Comparison of ENCODE assay signal across 4 cellular contexts in genomic region chr3:155394240-155394639, GRCh38.
TF ChIP-seq lines count a peak whose summit lies in the region.

No MANE protein-coding gene starts in this region.

TF ChIP-seq in A549, 52 proteins besides CTCF, POLR2A, EP300 and RAD21:
- TF ChIP-seq MYC (IDR thresholded peaks at IDR 0.05; ENCODE audit: borderline replicate concordance, low read length) (no peak), MAFK (IDR thresholded peaks at IDR 0.05; ENCODE audit: partially characterized antibody) (peak; percentile 78)
- TF ChIP-seq, protein P1, sequence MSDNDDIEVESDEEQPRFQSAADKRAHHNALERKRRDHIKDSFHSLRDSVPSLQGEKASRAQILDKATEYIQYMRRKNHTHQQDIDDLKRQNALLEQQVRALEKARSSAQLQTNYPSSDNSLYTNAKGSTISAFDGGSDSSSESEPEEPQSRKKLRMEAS (IDR thresholded peaks at IDR 0.05): no peak

TF ChIP-seq in IMR-90, 13 proteins besides CTCF, POLR2A, EP300 and RAD21:
- TF ChIP-seq MAFK (IDR thresholded peaks at IDR 0.05; ENCODE audit: low read depth, low read length): peak; percentile 78
- no peak for TF ChIP-seq CHD1 (IDR thresholded peaks at IDR 0.05; ENCODE audit: low read depth, low read length)
- no peak for TF ChIP-seq USF2 (IDR thresholded peaks at IDR 0.05; ENCODE audit: low read depth, low read length)
- TF ChIP-seq MXI1 (IDR thresholded peaks at IDR 0.05; ENCODE audit: borderline replicate concordance, low read depth, low read length): no peak
- TF ChIP-seq ELK1 (IDR thresholded peaks at IDR 0.05; ENCODE audit: borderline replicate concordance, low read depth, low read length): no peak
- TF ChIP-seq FOS (IDR thresholded peaks at IDR 0.05; ENCODE audit: low read depth, low read length): no peak
- TF ChIP-seq MAZ (IDR thresholded peaks at IDR 0.05; ENCODE audit: borderline replicate concordance, low read depth, low read length): no peak
- TF ChIP-seq NFE2L2 (IDR thresholded peaks at IDR 0.05; ENCODE audit: low read depth, low read length): no peak

TF ChIP-seq in K562, 482 proteins besides CTCF, POLR2A, EP300 and RAD21:
- TF ChIP-seq YY1 (IDR thresholded peaks at IDR 0.05; ENCODE audit: borderline replicate concordance in 1 of 3, control insufficient read depth in 1 of 3, extremely low read depth in 1 of 3, insufficient read depth in 3 of 3, insufficient read length in 1 of 3, insufficient replicate concordance in 2 of 3, low read depth in 1 of 3, low read length in 2 of 3) (no peak), TAF15 (IDR thresholded peaks at IDR 0.05; ENCODE audit: low read depth, low read length) (no peak), MAFK (IDR thresholded peaks at IDR 0.05; ENCODE audit: low read length) (peak; percentile 43; the same call in 1 of the 2 replicates), RBM15 (IDR thresholded peaks at IDR 0.05; ENCODE audit: insufficient read depth, low read length) (no peak), MAFG (tag; conservative IDR thresholded peaks at IDR 0.05) (0 out of 2 replicates have a peak, but pooled peaks have one; percentile 19), C11orf30 (IDR thresholded peaks at IDR 0.05; ENCODE audit: low read depth) (peak; percentile 52; the same call in 1 of the 2 replicates), TFAP4 (CRISPR knock-in tag; IDR thresholded peaks at IDR 0.05; ENCODE audit: borderline replicate concordance) (no peak), SMARCB1 (IDR thresholded peaks at IDR 0.05; ENCODE audit: insufficient read length, low read depth) (no peak), ELF4 (CRISPR knock-in tag; IDR thresholded peaks at IDR 0.05) (no peak), HLTF (IDR thresholded peaks at IDR 0.05) (no peak), ZNF316 (IDR thresholded peaks at IDR 0.05) (peak; percentile 72), ZNF175 (CRISPR knock-in tag; IDR thresholded peaks at IDR 0.05; ENCODE audit: low read depth) (no peak), TCF7L2 (IDR thresholded peaks at IDR 0.05; ENCODE audit: low read depth, low read length) (no peak), CTBP1 (IDR thresholded peaks at IDR 0.05; ENCODE audit: borderline replicate concordance) (no peak), SMAD2 (IDR thresholded peaks at IDR 0.05; ENCODE audit: low read depth, low read length) (no peak), ZNF511 (CRISPR knock-in tag; IDR thresholded peaks at IDR 0.05) (no peak), ZNF140 (CRISPR knock-in tag; IDR thresholded peaks at IDR 0.05) (no peak), FOS (IDR thresholded peaks at IDR 0.05; ENCODE audit: extremely low read depth, insufficient read length) (no peak), NR3C1 (CRISPR knock-in tag; IDR thresholded peaks at IDR 0.05) (no peak), NEUROD1 (IDR thresholded peaks at IDR 0.05; ENCODE audit: borderline replicate concordance, low read depth, low read length, partially characterized antibody) (no peak), HDAC8 (tag; IDR thresholded peaks at IDR 0.05) (no peak), E4F1 (CRISPR knock-in tag; IDR thresholded peaks at IDR 0.05; ENCODE audit: borderline replicate concordance) (no peak), PPARD (CRISPR knock-in tag; IDR thresholded peaks at IDR 0.05) (no peak), ZNF77 (CRISPR knock-in tag; IDR thresholded peaks at IDR 0.05) (no peak), TAL1 (IDR thresholded peaks at IDR 0.05) (no peak), MEIS2 (IDR thresholded peaks at IDR 0.05; ENCODE audit: partially characterized antibody) (no peak), PHTF2 (CRISPR knock-in tag; IDR thresholded peaks at IDR 0.05) (no peak), WHSC1 (IDR thresholded peaks at IDR 0.05; ENCODE audit: low read length) (no peak), ZKSCAN1 (IDR thresholded peaks at IDR 0.05; ENCODE audit: low read depth, low read length) (no peak)
TF ChIP-seq in K562: peak in this region for 4.

TF ChIP-seq in H1, 55 proteins besides CTCF, POLR2A, EP300 and RAD21:
- TF ChIP-seq MAFK (IDR thresholded peaks at IDR 0.05; ENCODE audit: low read depth, low read length) (peak; percentile 12; the same call in 1 of the 2 replicates), KDM4A (IDR thresholded peaks at IDR 0.05; ENCODE audit: low read depth, low read length, severe bottlenecking) (no peak), CBX5 (IDR thresholded peaks at IDR 0.05; ENCODE audit: low read depth, low read length) (no peak)
